In the genomic region with DNA sequence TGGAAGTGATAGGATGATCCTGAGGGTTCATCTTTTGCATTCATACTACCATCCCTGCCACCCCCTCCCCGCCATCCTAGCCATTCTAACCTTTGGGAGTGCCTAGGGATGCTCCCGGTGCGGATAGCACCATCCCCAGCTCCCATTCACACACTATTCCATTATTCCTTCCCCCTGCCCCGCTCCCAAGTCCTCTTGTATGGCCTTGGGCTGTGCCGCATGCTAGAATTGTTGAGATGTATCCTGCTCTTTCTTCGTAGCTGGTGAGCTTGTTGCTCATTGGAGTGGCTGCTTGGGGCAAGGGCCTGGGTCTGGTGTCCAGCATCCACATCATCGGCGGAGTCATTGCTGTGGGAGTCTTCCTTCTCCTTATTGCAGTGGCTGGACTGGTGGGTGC, we compare ENCODE assay signal across 1 cellular context.
TF ChIP-seq lines count a peak whose summit lies in the region.

No MANE protein-coding gene starts in this region.

TF ChIP-seq in K562, 482 proteins besides CTCF, POLR2A, EP300 and RAD21 (continued from another document):
- TF ChIP-seq, protein P1, sequence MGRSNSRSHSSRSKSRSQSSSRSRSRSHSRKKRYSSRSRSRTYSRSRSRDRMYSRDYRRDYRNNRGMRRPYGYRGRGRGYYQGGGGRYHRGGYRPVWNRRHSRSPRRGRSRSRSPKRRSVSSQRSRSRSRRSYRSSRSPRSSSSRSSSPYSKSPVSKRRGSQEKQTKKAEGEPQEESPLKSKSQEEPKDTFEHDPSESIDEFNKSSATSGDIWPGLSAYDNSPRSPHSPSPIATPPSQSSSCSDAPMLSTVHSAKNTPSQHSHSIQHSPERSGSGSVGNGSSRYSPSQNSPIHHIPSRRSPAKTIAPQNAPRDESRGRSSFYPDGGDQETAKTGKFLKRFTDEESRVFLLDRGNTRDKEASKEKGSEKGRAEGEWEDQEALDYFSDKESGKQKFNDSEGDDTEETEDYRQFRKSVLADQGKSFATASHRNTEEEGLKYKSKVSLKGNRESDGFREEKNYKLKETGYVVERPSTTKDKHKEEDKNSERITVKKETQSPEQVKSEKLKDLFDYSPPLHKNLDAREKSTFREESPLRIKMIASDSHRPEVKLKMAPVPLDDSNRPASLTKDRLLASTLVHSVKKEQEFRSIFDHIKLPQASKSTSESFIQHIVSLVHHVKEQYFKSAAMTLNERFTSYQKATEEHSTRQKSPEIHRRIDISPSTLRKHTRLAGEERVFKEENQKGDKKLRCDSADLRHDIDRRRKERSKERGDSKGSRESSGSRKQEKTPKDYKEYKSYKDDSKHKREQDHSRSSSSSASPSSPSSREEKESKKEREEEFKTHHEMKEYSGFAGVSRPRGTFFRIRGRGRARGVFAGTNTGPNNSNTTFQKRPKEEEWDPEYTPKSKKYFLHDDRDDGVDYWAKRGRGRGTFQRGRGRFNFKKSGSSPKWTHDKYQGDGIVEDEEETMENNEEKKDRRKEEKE (IDR thresholded peaks at IDR 0.05; ENCODE audit: borderline replicate concordance in 1 of 2, control insufficient read depth in 1 of 2, low read depth in 2 of 2, low read length in 1 of 2) = 0 out of 4 replicates have a peak, but pooled peaks of 1 of the 2 experiments have one; percentile 59
- no peak for TF ChIP-seq RFX5 (IDR thresholded peaks at IDR 0.05; ENCODE audit: low read depth, low read length)
- TF ChIP-seq ZNF217 (CRISPR knock-in tag; IDR thresholded peaks at IDR 0.05) = no peak
- TF ChIP-seq HDAC2 (IDR thresholded peaks at IDR 0.05) = no peak
- TF ChIP-seq TAF1 (IDR thresholded peaks at IDR 0.05; ENCODE audit: control insufficient read depth, extremely low read depth, insufficient read depth, low read length, severe bottlenecking) = no peak
- TF ChIP-seq MED1 (CRISPR knock-in tag; IDR thresholded peaks at IDR 0.05; ENCODE audit: borderline replicate concordance) = no peak
- TF ChIP-seq, protein P2, sequence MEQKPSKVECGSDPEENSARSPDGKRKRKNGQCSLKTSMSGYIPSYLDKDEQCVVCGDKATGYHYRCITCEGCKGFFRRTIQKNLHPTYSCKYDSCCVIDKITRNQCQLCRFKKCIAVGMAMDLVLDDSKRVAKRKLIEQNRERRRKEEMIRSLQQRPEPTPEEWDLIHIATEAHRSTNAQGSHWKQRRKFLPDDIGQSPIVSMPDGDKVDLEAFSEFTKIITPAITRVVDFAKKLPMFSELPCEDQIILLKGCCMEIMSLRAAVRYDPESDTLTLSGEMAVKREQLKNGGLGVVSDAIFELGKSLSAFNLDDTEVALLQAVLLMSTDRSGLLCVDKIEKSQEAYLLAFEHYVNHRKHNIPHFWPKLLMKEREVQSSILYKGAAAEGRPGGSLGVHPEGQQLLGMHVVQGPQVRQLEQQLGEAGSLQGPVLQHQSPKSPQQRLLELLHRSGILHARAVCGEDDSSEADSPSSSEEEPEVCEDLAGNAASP (IDR thresholded peaks at IDR 0.05) = no peak
- TF ChIP-seq SMAD4 (CRISPR knock-in tag; conservative IDR thresholded peaks at IDR 0.05) = 0 out of 2 replicates have a peak, but pooled peaks have one; percentile 10
- no peak for TF ChIP-seq MTA2 (IDR thresholded peaks at IDR 0.05; ENCODE audit: low read depth)
- no peak for TF ChIP-seq ZNF23 (CRISPR knock-in tag; IDR thresholded peaks at IDR 0.05)
- peak; percentile 60; the same call in 1 of the 2 replicates for TF ChIP-seq ZBTB17 (CRISPR knock-in tag; IDR thresholded peaks at IDR 0.05)
- TF ChIP-seq, protein P3, sequence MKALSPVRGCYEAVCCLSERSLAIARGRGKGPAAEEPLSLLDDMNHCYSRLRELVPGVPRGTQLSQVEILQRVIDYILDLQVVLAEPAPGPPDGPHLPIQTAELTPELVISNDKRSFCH (CRISPR knock-in tag; IDR thresholded peaks at IDR 0.05) = no peak
- TF ChIP-seq, protein P3 (tag; IDR thresholded peaks at IDR 0.05) = no peak
- TF ChIP-seq SMARCB1 (IDR thresholded peaks at IDR 0.05; ENCODE audit: insufficient read length, low read depth) = no peak
- TF ChIP-seq FOXO4 (CRISPR knock-in tag; IDR thresholded peaks at IDR 0.05) = no peak
- no peak for TF ChIP-seq ZKSCAN8 (CRISPR knock-in tag; IDR thresholded peaks at IDR 0.05)
- TF ChIP-seq TRIM24 (IDR thresholded peaks at IDR 0.05) = no peak
- no peak for TF ChIP-seq FOXK2 (conservative IDR thresholded peaks at IDR 0.05 in 1 of 2, IDR thresholded peaks at IDR 0.05 in 1 of 2; ENCODE audit: low read depth in 2 of 2)
- TF ChIP-seq, protein P4, sequence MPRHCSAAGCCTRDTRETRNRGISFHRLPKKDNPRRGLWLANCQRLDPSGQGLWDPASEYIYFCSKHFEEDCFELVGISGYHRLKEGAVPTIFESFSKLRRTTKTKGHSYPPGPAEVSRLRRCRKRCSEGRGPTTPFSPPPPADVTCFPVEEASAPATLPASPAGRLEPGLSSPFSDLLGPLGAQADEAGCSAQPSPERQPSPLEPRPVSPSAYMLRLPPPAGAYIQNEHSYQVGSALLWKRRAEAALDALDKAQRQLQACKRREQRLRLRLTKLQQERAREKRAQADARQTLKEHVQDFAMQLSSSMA (CRISPR knock-in tag; IDR thresholded peaks at IDR 0.05) = no peak
- TF ChIP-seq TCFL5 (CRISPR knock-in tag; conservative IDR thresholded peaks at IDR 0.05) = no peak
- TF ChIP-seq JUN (IDR thresholded peaks at IDR 0.05; ENCODE audit: borderline replicate concordance, low read depth, low read length) = no peak
- no peak for TF ChIP-seq JUN (CRISPR knock-in tag; IDR thresholded peaks at IDR 0.05; ENCODE audit: borderline replicate concordance)
- TF ChIP-seq CAMTA2 (CRISPR knock-in tag; conservative IDR thresholded peaks at IDR 0.05) = no peak
- TF ChIP-seq POLR2AphosphoS2 (IDR thresholded peaks at IDR 0.05; ENCODE audit: low read length) = peak; percentile 96
- no peak for TF ChIP-seq GTF2E2 (tag; IDR thresholded peaks at IDR 0.05)
- no peak for TF ChIP-seq ETV6 (IDR thresholded peaks at IDR 0.05; ENCODE audit: borderline replicate concordance in 1 of 2, low read depth in 2 of 2, low read length in 1 of 2)
- TF ChIP-seq ETV6 (CRISPR knock-in tag; IDR thresholded peaks at IDR 0.05; ENCODE audit: borderline replicate concordance) = no peak
- TF ChIP-seq CREB3 (tag; conservative IDR thresholded peaks at IDR 0.05; ENCODE audit: low read depth) = no peak
- TF ChIP-seq HNRNPUL1 (IDR thresholded peaks at IDR 0.05; ENCODE audit: low read length) = no peak
- TF ChIP-seq ZNF431 (CRISPR knock-in tag; IDR thresholded peaks at IDR 0.05) = no peak
- TF ChIP-seq ZNF507 (tag; conservative IDR thresholded peaks at IDR 0.05) = no peak
- TF ChIP-seq E4F1 (CRISPR knock-in tag; IDR thresholded peaks at IDR 0.05; ENCODE audit: borderline replicate concordance) = no peak
- TF ChIP-seq CBFA2T2 (conservative IDR thresholded peaks at IDR 0.05) = no peak
- TF ChIP-seq FOXK1 (CRISPR knock-in tag; IDR thresholded peaks at IDR 0.05; ENCODE audit: borderline replicate concordance) = 0 out of 2 replicates have a peak, but pooled peaks have one; percentile 24
- no peak for TF ChIP-seq MCM5 (IDR thresholded peaks at IDR 0.05; ENCODE audit: low read depth)
- no peak for TF ChIP-seq HNRNPLL (IDR thresholded peaks at IDR 0.05; ENCODE audit: low read depth, low read length, poor library complexity, severe bottlenecking)
- no peak for TF ChIP-seq SMARCA4 (IDR thresholded peaks at IDR 0.05)
- TF ChIP-seq E2F3 (CRISPR knock-in tag; IDR thresholded peaks at IDR 0.05) = no peak
- TF ChIP-seq ARHGAP35 (IDR thresholded peaks at IDR 0.05; ENCODE audit: partially characterized antibody) = no peak
- TF ChIP-seq RFX1 (IDR thresholded peaks at IDR 0.05) = no peak
- no peak for TF ChIP-seq MTA1 (IDR thresholded peaks at IDR 0.05; ENCODE audit: borderline replicate concordance)
- no peak for TF ChIP-seq HMG20A (CRISPR knock-in tag; conservative IDR thresholded peaks at IDR 0.05)
- TF ChIP-seq NCOA2 (IDR thresholded peaks at IDR 0.05; ENCODE audit: partially characterized antibody in 2 of 2) = no peak
- TF ChIP-seq GTF2F1 (IDR thresholded peaks at IDR 0.05; ENCODE audit: low read depth, low read length) = no peak
- TF ChIP-seq, protein P5, sequence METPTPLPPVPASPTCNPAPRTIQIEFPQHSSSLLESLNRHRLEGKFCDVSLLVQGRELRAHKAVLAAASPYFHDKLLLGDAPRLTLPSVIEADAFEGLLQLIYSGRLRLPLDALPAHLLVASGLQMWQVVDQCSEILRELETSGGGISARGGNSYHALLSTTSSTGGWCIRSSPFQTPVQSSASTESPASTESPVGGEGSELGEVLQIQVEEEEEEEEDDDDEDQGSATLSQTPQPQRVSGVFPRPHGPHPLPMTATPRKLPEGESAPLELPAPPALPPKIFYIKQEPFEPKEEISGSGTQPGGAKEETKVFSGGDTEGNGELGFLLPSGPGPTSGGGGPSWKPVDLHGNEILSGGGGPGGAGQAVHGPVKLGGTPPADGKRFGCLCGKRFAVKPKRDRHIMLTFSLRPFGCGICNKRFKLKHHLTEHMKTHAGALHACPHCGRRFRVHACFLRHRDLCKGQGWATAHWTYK (CRISPR knock-in tag; IDR thresholded peaks at IDR 0.05) = no peak
- no peak for TF ChIP-seq CUX1 (CRISPR knock-in tag; IDR thresholded peaks at IDR 0.05)
